Comparison of ENCODE assay signal across 16 cellular contexts in genomic region chr19:55229789-55230182, GRCh38. TPM values are rescaled to one million over a fixed set of nuclear protein-coding genes. Genes with fewer than 3 reads are reported as not detected.
DNase-seq lines count a peak whose midpoint lies in the region; TF ChIP-seq lines count a peak whose summit lies in the region.
"Had no signal": no experiment of that assay in that cellular context is flagged by ENCODE, and none has a peak within 500 bp of the region (broad histone marks: within the 10 kb centered on the region; RNA-seq: fewer than 3 reads in every experiment).

No MANE protein-coding gene starts in this region.

- H3K27me3 Mint-ChIP-seq in MCF 10A (ENCODE audit: insufficient read depth, unreplicated experiment), result no peaks in the 10 kb centered on the region

- no peak overlapping the region for H2BK5ac ChIP-seq in trophoblast cell (ENCODE audit: low read depth, low read length, poor library complexity)

- no peak overlapping the region for H4K12ac ChIP-seq in trophoblast cell (ENCODE audit: low read depth, low read length)

- no peak overlapping the region for H2BK120ac ChIP-seq in trophoblast cell (ENCODE audit: insufficient read depth, low read length, poor library complexity)

- DNase-seq in MCF 10A (ENCODE audit: unreplicated experiment) (no peak), breast epithelium (ENCODE audit: low spot score in 2 of 2) (no peak), mammary epithelial cell (no peak), stomach (no peak), trophoblast cell (no peak), SIG-M5 (lab: John Stamatoyannopoulos, UW) (no peak)
- DNase-seq: KG1, NCI-H1092, NCI-H1694, NCI-H2107, NCI-H345, NCI-H69 had no signal

- H3K27ac ChIP-seq in breast epithelium (no peak overlapping the region), mammary epithelial cell (ENCODE audit: insufficient read depth, low read depth, low read length) (no peak overlapping the region), stomach (peak overlapping the region; percentile 56 to 78 (median 70)), trophoblast cell (ENCODE audit: low read depth, low read length) (no peak overlapping the region)
- H3K27ac ChIP-seq: 22Rv1; BLaER1 treated with 17β-estradiol and CSF1 and Interleukin-3, amounts not matched to agents 10 nM and 100 nM; HL-60 had no signal

- CTCF ChIA-PET in MCF 10A (lab: Yijun Ruan, JAX) (interaction anchor here (0.6 kb wide), 1 partner anchor 16 kb away, joined by 3 read pairs; no protein-coding TSS in a partner anchor), mammary epithelial cell (lab: Charles Lee; ENCODE audit: low non-redundant PET) (no interaction called here)

- no peak overlapping the region for H3K4ac ChIP-seq in trophoblast cell (ENCODE audit: low read depth, low read length)

- peaks cover 4% of the 10 kb centered on the region for H3K79me2 ChIP-seq in mammary epithelial cell (ENCODE audit: insufficient read depth, low read length)
- H3K79me2 ChIP-seq in trophoblast cell (ENCODE audit: control insufficient read depth, insufficient read depth, low read length, poor library complexity), result no peaks in the 10 kb centered on the region

- H3K14ac ChIP-seq in trophoblast cell (ENCODE audit: low read length), result no peak overlapping the region

- H3K9ac ChIP-seq in mammary epithelial cell (ENCODE audit: insufficient read depth, low read length) (no peak overlapping the region), trophoblast cell (ENCODE audit: low read length) (no peak overlapping the region)
- H3K9ac ChIP-seq: BLaER1 treated with 17β-estradiol and CSF1 and Interleukin-3, amounts not matched to agents 10 nM and 100 nM had no signal

- H2AK5ac ChIP-seq in trophoblast cell (ENCODE audit: low read length), result no peak overlapping the region

- no peaks in the 10 kb centered on the region for H4K20me1 ChIP-seq in mammary epithelial cell (ENCODE audit: insufficient read depth, low read length)

- peaks cover 54% of the 10 kb centered on the region for H3K36me3 Mint-ChIP-seq in MCF 10A (ENCODE audit: insufficient read depth, unreplicated experiment)

- H4K8ac ChIP-seq in trophoblast cell (ENCODE audit: low read depth, low read length), result no peak overlapping the region

- no peak overlapping the region for H3K4me2 ChIP-seq in mammary epithelial cell (ENCODE audit: insufficient read depth, low read depth, low read length)
- H3K4me2 ChIP-seq in trophoblast cell (ENCODE audit: low read length), result no peak overlapping the region
- H3K4me2 ChIP-seq: BLaER1 treated with 17β-estradiol and CSF1 and Interleukin-3, amounts not matched to agents 10 nM and 100 nM had no signal

- no peak overlapping the region for H3K23ac ChIP-seq in trophoblast cell (ENCODE audit: low read length)

- H2BK12ac ChIP-seq in trophoblast cell (ENCODE audit: low read length), result no peak overlapping the region

- BruUV-seq in MCF 10A (replicated peaks; lab: Mats Ljungman, UMichigan) (TSS peak; percentile 90), mammary epithelial cell (replicated peaks; lab: Mats Ljungman, UMichigan) (TSS peak; percentile 90)

- no peak for TF ChIP-seq EP300 in stomach (IDR thresholded peaks at IDR 0.05)

- intact Hi-C loops in MCF 10A (cut with micrococcal nuclease), result no loop called here
- intact Hi-C loops in breast epithelium (cut with DNase I; ENCODE audit: low total_unique reads), result no loop called here
- intact Hi-C loops in mammary epithelial cell (cut with micrococcal nuclease), result no loop called here
- intact Hi-C loops in stomach (cut with DNase I; ENCODE audit: low total_unique reads), result no loop called here

- no peak overlapping the region for H3K4me3 Mint-ChIP-seq in MCF 10A (ENCODE audit: unreplicated experiment)

- H3K4me1 ChIP-seq in breast epithelium, result no peaks in the 10 kb centered on the region
- no peaks in the 10 kb centered on the region for H3K4me1 ChIP-seq in mammary epithelial cell (ENCODE audit: insufficient read depth, low read length)
- H3K4me1 ChIP-seq in stomach, result peaks cover 7 to 28% (median 17%) of the 10 kb centered on the region in 4 donors
- H3K4me1 ChIP-seq in trophoblast cell (ENCODE audit: control insufficient read depth in 1 of 2, insufficient read depth in 2 of 2, low read length in 2 of 2), result no peaks in the 10 kb centered on the region

- WGBS in mammary epithelial cell (ENCODE audit: low coverage, missing lambda C conversion rate), result 84% methylated on average over 12 of the region's 17 CpGs
- whole genome bisulfite sequencing in stomach, 5 donors, result 63 to 92% (median 72%) methylated on average over 7 to 17 of the region's 17 CpGs
- WGBS in trophoblast cell (ENCODE audit: extremely low coverage, insufficient coverage, insufficient read length), result no CpG with 5 or more reads among the region's 17 CpGs

- no peak overlapping the region for H3K27ac Mint-ChIP-seq in MCF 10A (ENCODE audit: low read depth, unreplicated experiment)

- in situ Hi-C loops in mammary epithelial cell (cut with MboI; ENCODE audit: low sequenced_read_pairs in 2 of 2), result no loop called here

- POLR2A ChIA-PET in MCF 10A (lab: Yijun Ruan, JAX), result no interaction called here

- no peak overlapping the region for H3K18ac ChIP-seq in trophoblast cell (ENCODE audit: low read length)

- H3K36me3 ChIP-seq in breast epithelium (peaks cover 18% of the 10 kb centered on the region), mammary epithelial cell (ENCODE audit: insufficient read depth, low read length) (peaks cover 13% of the 10 kb centered on the region), stomach (peaks cover 46 to 93% (median 89%) of the 10 kb centered on the region in 4 donors), trophoblast cell (ENCODE audit: control insufficient read depth in 1 of 2, insufficient read depth in 2 of 2, low read length in 2 of 2) (peaks cover 66% of the 10 kb centered on the region in 2 experiments)

- dilution Hi-C loops in mammary epithelial cell (cut with HindIII; ENCODE audit: low sequenced_read_pairs), result loop anchor here (5.0 kb wide), 1 partner anchor 117 kb away; no protein-coding TSS in a partner anchor

- H4K91ac ChIP-seq in trophoblast cell (ENCODE audit: low read depth, low read length), result no peak overlapping the region

- H3K9me3 ChIP-seq in breast epithelium, result no peaks in the 10 kb centered on the region
- H3K9me3 ChIP-seq in mammary epithelial cell (replicated peaks; ENCODE audit: insufficient read depth, low read length), result no peaks in the 10 kb centered on the region
- H3K9me3 ChIP-seq in stomach, result no peaks in the 10 kb centered on the region
- H3K9me3 ChIP-seq in trophoblast cell (ENCODE audit: insufficient read depth, low read depth, low read length), result peaks cover 1% of the 10 kb centered on the region
- H3K9me3 ChIP-seq: BLaER1 treated with 17β-estradiol and CSF1 and Interleukin-3, amounts not matched to agents 10 nM and 100 nM had no signal

- H3K27me3 ChIP-seq in breast epithelium, result no peaks in the 10 kb centered on the region
- H3K27me3 ChIP-seq in mammary epithelial cell (ENCODE audit: insufficient read depth, low read length), result no peaks in the 10 kb centered on the region
- H3K27me3 ChIP-seq in stomach, result no peaks in the 10 kb centered on the region
- H3K27me3 ChIP-seq in trophoblast cell (ENCODE audit: insufficient read depth, low read length), result no peaks in the 10 kb centered on the region
- H3K27me3 ChIP-seq: BLaER1 treated with 17β-estradiol and CSF1 and Interleukin-3, amounts not matched to agents 10 nM and 100 nM had no signal

- H3K4me3 ChIP-seq in breast epithelium (no peak overlapping the region), mammary epithelial cell (replicated peaks in 1 of 3; ENCODE audit: insufficient read depth in 1 of 3, low read depth in 2 of 3, low read length in 3 of 3) (no peak overlapping the region), stomach (no peak overlapping the region), trophoblast cell (ENCODE audit: low read depth, low read length) (no peak overlapping the region)
- H3K4me3 ChIP-seq: BLaER1 treated with 17β-estradiol and CSF1 and Interleukin-3, amounts not matched to agents 10 nM and 100 nM had no signal

- H3K79me1 ChIP-seq in trophoblast cell (ENCODE audit: low read length), result no peaks in the 10 kb centered on the region

- H3K9me3 Mint-ChIP-seq in MCF 10A (ENCODE audit: unreplicated experiment), result no peaks in the 10 kb centered on the region

- no peak for TF ChIP-seq CTCF in MCF 10A (IDR thresholded peaks at IDR 0.05; ENCODE audit: unreplicated experiment)
- no peak for TF ChIP-seq CTCF in breast epithelium (IDR thresholded peaks at IDR 0.05)
- no peak for TF ChIP-seq CTCF in mammary epithelial cell (conservative IDR thresholded peaks at IDR 0.05 in 1 of 2, IDR thresholded peaks at IDR 0.05 in 1 of 2; ENCODE audit: extremely low read depth in 1 of 2, insufficient read depth in 1 of 2, low read depth in 1 of 2, low read length in 2 of 2)
- TF ChIP-seq CTCF in stomach (IDR thresholded peaks at IDR 0.05), result no peak

- H3K4me1 Mint-ChIP-seq in MCF 10A (ENCODE audit: insufficient read depth, unreplicated experiment), result no peaks in the 10 kb centered on the region

- H2AFZ ChIP-seq in mammary epithelial cell (ENCODE audit: low read depth, low read length), result no peak overlapping the region
- no peak overlapping the region for H2AFZ ChIP-seq in trophoblast cell (ENCODE audit: insufficient read depth, low read length, poor library complexity)

- TF ChIP-seq POLR2A in breast epithelium (IDR thresholded peaks at IDR 0.05), result no peak
- TF ChIP-seq POLR2A in stomach (IDR thresholded peaks at IDR 0.05), result no peak

RNA-seq across cellular contexts. Expression of gene TMEM86B, which starts 1.2 kb away (rescaled TPM):
- total RNA-seq in MCF 10A (2022) (4.2 and 4.7 TPM in 2 replicates), breast epithelium (1 to 10 TPM in 2 of 3 donors, under 1 TPM in 1; 0.80 to 3.6 (median 1.6) TPM), mammary epithelial cell (1 to 10 TPM; 1.7 to 3.6 TPM), stomach (10 to 100 TPM in 2 of 5 donors, 1 to 10 TPM in 2, under 1 TPM in 1; 0.29 to 47.8 (median 4.9) TPM)
- polyA plus RNA-seq in mammary epithelial cell (1.0 TPM), stomach (10 to 100 TPM in 2 of 3 donors, 1 to 10 TPM in 1; 9.1 to 12.4 (median 10.4) TPM)
- polyA minus RNA-seq in mammary epithelial cell, result 1.1 TPM
- 1.2 TPM in 2 replicates for polyA plus RNA-seq in trophoblast cell (2013)

RNA-seq across cellular contexts. Expression of gene PTPRH, which starts 20.5 kb away (rescaled TPM):
- total RNA-seq in MCF 10A (2022) (0.56 and 2.3 TPM in 2 replicates), breast epithelium (10 to 100 TPM in 1 of 3 donors, 1 to 10 TPM in 1, under 1 TPM in 1; 0.73 to 10.2 (median 2.1) TPM), mammary epithelial cell (under 1 TPM in 1 of 2 donors, not detected in 1; 0.38 TPM), stomach (10 to 100 TPM; 34.9 to 83.9 (median 52.5) TPM)
- polyA plus RNA-seq in mammary epithelial cell (0.12 TPM), stomach (10 to 100 TPM in 2 of 3 donors, 1 to 10 TPM in 1; 5.3 to 22.5 (median 17.3) TPM)
- not detected for polyA minus RNA-seq in mammary epithelial cell
- 0.11 TPM in 2 replicates for polyA plus RNA-seq in trophoblast cell (2013)

RNA-seq across cellular contexts. Expression of gene PPP6R1, which starts 29.0 kb away (rescaled TPM):
- total RNA-seq in MCF 10A (2022) (70.6 and 78.9 TPM in 2 replicates), breast epithelium (10 to 100 TPM; 23.8 to 31.5 (median 28.2) TPM), mammary epithelial cell (10 to 100 TPM; 28.3 to 74.2 TPM), stomach (100 to 1,000 TPM in 1 of 5 donors, 10 to 100 TPM in 4; 36.9 to 112 (median 79.9) TPM)
- polyA plus RNA-seq in mammary epithelial cell (50.8 TPM), stomach (10 to 100 TPM; 19.5 to 33.6 (median 24.4) TPM)
- 115 TPM for polyA minus RNA-seq in mammary epithelial cell
- polyA plus RNA-seq in trophoblast cell (2013), result 46.5 and 48.3 TPM in 2 replicates

RNA-seq across cellular contexts. Expression of gene SYT5, which starts 49.7 kb away (rescaled TPM):
- total RNA-seq in MCF 10A (2022) (not detected in 2 replicates), breast epithelium (under 1 TPM in 1 of 3 donors, not detected in 2; under 0.01 TPM), mammary epithelial cell (1 to 10 TPM in 1 of 2 donors, under 1 TPM in 1; 0.33 to 1.1 TPM), stomach (1 to 10 TPM in 1 of 5 donors, not detected in 4; 1.8 TPM)
- polyA plus RNA-seq in mammary epithelial cell (0.08 TPM), stomach (1 to 10 TPM in 2 of 3 donors, under 1 TPM in 1; 0.20 to 2.8 (median 1.7) TPM)
- polyA minus RNA-seq in mammary epithelial cell, result not detected
- polyA plus RNA-seq in trophoblast cell (2013), result 0.08 and 0.11 TPM in 2 replicates
- total RNA-seq: M059J had no signal

RNA-seq across cellular contexts. Expression of gene HSPBP1, which starts 50.1 kb away (rescaled TPM):
- total RNA-seq in MCF 10A (2022) (49.2 and 53.1 TPM in 2 replicates), breast epithelium (10 to 100 TPM; 13.3 to 36.1 (median 32.6) TPM), mammary epithelial cell (10 to 100 TPM; 27.5 to 42.9 TPM), stomach (10 to 100 TPM in 3 of 5 donors, 1 to 10 TPM in 2; 5.3 to 69.2 (median 14.9) TPM)
- polyA plus RNA-seq in mammary epithelial cell (36.7 TPM), stomach (10 to 100 TPM; 27.5 to 40.2 (median 32.6) TPM)
- polyA minus RNA-seq in mammary epithelial cell, result 19.2 TPM
- polyA plus RNA-seq in trophoblast cell (2013), result 24.4 TPM in 2 replicates

Comparison
In these comparisons a context has a peak if more than half of its experiments do, and no peak if none do; other contexts are left out.
1. H3K27ac ChIP-seq: peak in stomach (5 of 5); none in breast epithelium (0 of 2), mammary epithelial cell (single experiment) and trophoblast cell (single experiment).